ENCODE assay signal across 1 cellular context in the genomic region with DNA sequence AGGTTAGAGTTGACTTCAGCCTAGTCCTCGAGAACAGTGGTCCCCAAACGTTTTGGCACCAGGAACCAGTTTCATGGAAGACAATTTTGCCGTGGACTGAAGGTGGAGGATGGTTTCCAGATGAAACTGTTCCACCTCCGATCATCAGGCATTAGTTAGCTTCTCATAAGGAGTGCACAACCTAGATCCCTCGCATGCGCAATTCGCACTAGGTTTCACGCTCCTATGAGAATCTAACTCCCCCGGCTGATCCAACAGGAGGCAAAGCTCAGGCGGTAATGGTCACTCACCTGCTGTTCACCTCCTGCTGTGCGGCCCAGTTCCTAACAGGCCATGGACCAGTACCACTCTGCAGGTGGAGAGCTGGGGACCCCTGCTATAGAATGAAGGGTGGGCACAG.
TF ChIP-seq lines count a peak whose summit lies in the region.

No MANE protein-coding gene starts in this region.

TF ChIP-seq in H1, 55 proteins besides CTCF, POLR2A, EP300 and RAD21 (continued from another document):
- TF ChIP-seq, protein P1, sequence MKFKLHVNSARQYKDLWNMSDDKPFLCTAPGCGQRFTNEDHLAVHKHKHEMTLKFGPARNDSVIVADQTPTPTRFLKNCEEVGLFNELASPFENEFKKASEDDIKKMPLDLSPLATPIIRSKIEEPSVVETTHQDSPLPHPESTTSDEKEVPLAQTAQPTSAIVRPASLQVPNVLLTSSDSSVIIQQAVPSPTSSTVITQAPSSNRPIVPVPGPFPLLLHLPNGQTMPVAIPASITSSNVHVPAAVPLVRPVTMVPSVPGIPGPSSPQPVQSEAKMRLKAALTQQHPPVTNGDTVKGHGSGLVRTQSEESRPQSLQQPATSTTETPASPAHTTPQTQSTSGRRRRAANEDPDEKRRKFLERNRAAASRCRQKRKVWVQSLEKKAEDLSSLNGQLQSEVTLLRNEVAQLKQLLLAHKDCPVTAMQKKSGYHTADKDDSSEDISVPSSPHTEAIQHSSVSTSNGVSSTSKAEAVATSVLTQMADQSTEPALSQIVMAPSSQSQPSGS (IDR thresholded peaks at IDR 0.05; ENCODE audit: low read length): no peak
- TF ChIP-seq PHF8 (conservative IDR thresholded peaks at IDR 0.05; ENCODE audit: low read depth, low read length): no peak
- no peak for TF ChIP-seq TAF1 (IDR thresholded peaks at IDR 0.05; ENCODE audit: low read depth, low read length)
- TF ChIP-seq HDAC6 (IDR thresholded peaks at IDR 0.05; ENCODE audit: low read depth, low read length): no peak
- TF ChIP-seq BACH1 (IDR thresholded peaks at IDR 0.05; ENCODE audit: low read length): no peak
- TF ChIP-seq SIX5 (IDR thresholded peaks at IDR 0.05; ENCODE audit: low read depth, low read length): no peak
- TF ChIP-seq, protein P2, sequence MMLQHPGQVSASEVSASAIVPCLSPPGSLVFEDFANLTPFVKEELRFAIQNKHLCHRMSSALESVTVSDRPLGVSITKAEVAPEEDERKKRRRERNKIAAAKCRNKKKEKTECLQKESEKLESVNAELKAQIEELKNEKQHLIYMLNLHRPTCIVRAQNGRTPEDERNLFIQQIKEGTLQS (IDR thresholded peaks at IDR 0.05; ENCODE audit: insufficient read depth, low read depth, low read length): no peak
- no peak for TF ChIP-seq CBX8 (IDR thresholded peaks at IDR 0.05; ENCODE audit: borderline replicate concordance, low read depth, low read length)
- TF ChIP-seq, protein P3, sequence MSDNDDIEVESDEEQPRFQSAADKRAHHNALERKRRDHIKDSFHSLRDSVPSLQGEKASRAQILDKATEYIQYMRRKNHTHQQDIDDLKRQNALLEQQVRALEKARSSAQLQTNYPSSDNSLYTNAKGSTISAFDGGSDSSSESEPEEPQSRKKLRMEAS (IDR thresholded peaks at IDR 0.05): no peak
- TF ChIP-seq TCF12 (IDR thresholded peaks at IDR 0.05; ENCODE audit: low read depth, low read length): no peak
- TF ChIP-seq NRF1 (IDR thresholded peaks at IDR 0.05; ENCODE audit: low read depth, low read length): no peak
- no peak for TF ChIP-seq YY1 (IDR thresholded peaks at IDR 0.05; ENCODE audit: low read depth, low read length)
- TF ChIP-seq EZH2 (IDR thresholded peaks at IDR 0.05; ENCODE audit: low read depth, low read length, severe bottlenecking): no peak
